In the genomic region with DNA sequence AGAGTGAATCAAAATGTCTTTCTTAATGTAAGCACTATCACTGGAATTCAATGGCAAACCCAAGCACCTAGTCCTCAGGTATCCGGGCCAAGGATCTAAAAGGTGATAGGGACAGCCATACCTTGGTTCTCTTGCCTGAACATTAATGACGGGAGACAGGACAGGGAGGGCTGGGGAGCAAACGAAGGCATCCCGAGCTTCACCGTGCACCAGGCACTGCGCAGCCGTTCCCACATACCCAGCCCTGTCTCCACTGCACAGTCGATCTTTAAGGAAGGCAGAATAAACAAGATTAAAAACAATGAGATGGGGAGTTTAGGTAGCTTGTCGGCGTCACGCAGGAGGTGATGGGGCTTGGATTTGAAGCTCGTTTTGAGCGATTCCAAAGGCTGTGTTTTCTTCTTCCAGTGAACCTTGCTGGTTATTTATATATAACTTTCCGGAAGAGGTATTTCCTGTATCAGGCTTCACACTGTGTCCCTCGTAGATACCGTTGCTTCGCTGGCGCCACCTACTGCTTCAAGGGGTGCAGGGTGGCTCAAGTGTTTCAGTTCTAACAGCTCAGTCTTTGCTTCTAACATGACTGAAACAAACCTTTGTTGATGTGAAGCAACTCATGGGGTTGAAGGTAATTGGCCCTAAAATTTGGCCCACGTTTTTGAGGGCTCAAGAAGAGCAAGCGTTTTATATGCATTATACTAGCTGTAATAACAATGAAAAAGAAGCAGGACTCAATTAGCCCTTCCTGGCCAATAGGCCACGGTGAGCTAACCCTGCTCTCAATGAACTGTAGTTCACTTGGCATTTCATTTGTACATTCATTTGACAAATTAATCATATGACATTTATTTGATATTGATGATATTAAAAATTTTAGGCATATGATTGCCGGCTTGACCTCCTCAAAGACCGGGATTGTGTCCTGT, we compare ENCODE assay signal across 8 cellular contexts.
A peak's percentile ranks its signal among the peaks of the same experiment; 100 is the strongest.
DNase-seq lines count a peak whose midpoint lies in the region; ATAC-seq and TF ChIP-seq lines count a peak whose summit lies in the region.

No MANE protein-coding gene starts in this region.

- CTCF ChIA-PET in Caco-2 (lab: Charles Lee): interaction anchor here (0.6 to 1.3 kb wide), 7 partner anchors 8 to 1870 kb away, joined by 4 to 27 read pairs (median 5); no protein-coding TSS in a partner anchor
- CTCF ChIA-PET in activated CD8-positive, alpha-beta T cell treated with anti-CD3 and anti-CD28 coated beads for 36 hours (lab: Charles Lee): interaction anchor here (0.8 to 2.7 kb wide), 13 partner anchors 10 to 267 kb away, joined by 3 to 51 read pairs (median 4); no protein-coding TSS in a partner anchor

- H2BK5ac ChIP-seq in neuronal stem cell (ENCODE audit: low read length): no peak overlapping the region

- H3K4me3 ChIP-seq in Caco-2 (ENCODE audit: low read depth, low read length) (no peak overlapping the region), neuronal stem cell (ENCODE audit: low read length in 2 of 2) (no peak overlapping the region)

- DNase-seq in Caco-2 (peak; percentile 54), NCI-H69 (lab: John Stamatoyannopoulos, UW) (peak; percentile 60), fibroblast of gingiva (ENCODE audit: low read depth) (peak; percentile 32), neuronal stem cell (ENCODE audit: low spot score) (peak; percentile 32)
- DNase-seq in activated CD8-positive, alpha-beta T cell treated with anti-CD3 and anti-CD28 coated beads for 36 hours: peak; percentile 85

- no peak overlapping the region for H3K23ac ChIP-seq in neuronal stem cell (ENCODE audit: low read depth, low read length, poor library complexity)

- H3K27ac ChIP-seq in neuronal stem cell (replicated peaks; ENCODE audit: low read length): no peak overlapping the region

- no peak overlapping the region for H2AK5ac ChIP-seq in neuronal stem cell (ENCODE audit: low read depth, low read length)

- no peak overlapping the region for H2BK12ac ChIP-seq in neuronal stem cell (ENCODE audit: low read length)

- H2BK120ac ChIP-seq in neuronal stem cell (ENCODE audit: low read depth, low read length): no peak overlapping the region

- no peak overlapping the region for H2BK15ac ChIP-seq in neuronal stem cell (ENCODE audit: low read length)

- POLR2A ChIA-PET in Caco-2 (lab: Charles Lee): no interaction called here
- POLR2A ChIA-PET in activated CD8-positive, alpha-beta T cell treated with anti-CD3 and anti-CD28 coated beads for 36 hours (lab: Charles Lee): no interaction called here

- intact Hi-C loops in Caco-2 (cut with micrococcal nuclease; ENCODE audit: unreplicated experiment): loop anchor here (1.0 kb wide), 3 partner anchors 42 to 88 kb away; no protein-coding TSS in a partner anchor
- intact Hi-C loops in activated CD8-positive, alpha-beta T cell treated with anti-CD3 and anti-CD28 coated beads for 36 hours (cut with micrococcal nuclease): loop anchor here (2.0 kb wide), 1 partner anchor 52 kb away; no protein-coding TSS in a partner anchor

- H3K4me1 ChIP-seq in Caco-2 (no peaks in the 10 kb centered on the region), neuronal stem cell (ENCODE audit: control insufficient read depth in 2 of 2, insufficient read depth in 1 of 2, low read depth in 1 of 2, low read length in 2 of 2) (peaks cover 0 to 2% of the 10 kb centered on the region in 2 donors)

- H3K27me3 ChIP-seq in Caco-2 (replicated peaks; ENCODE audit: control insufficient read depth, insufficient read depth, low read length): no peaks in the 10 kb centered on the region
- H3K27me3 ChIP-seq in neuronal stem cell (ENCODE audit: control insufficient read depth in 3 of 3, insufficient read depth in 3 of 3, low read depth in 1 of 3, low read length in 3 of 3): no peaks in the 10 kb centered on the region

- no peaks in the 10 kb centered on the region for H3K9me3 Mint-ChIP-seq in Caco-2 (ENCODE audit: unreplicated experiment)
- no peaks in the 10 kb centered on the region for H3K9me3 Mint-ChIP-seq in activated CD8-positive, alpha-beta T cell treated with anti-CD3 and anti-CD28 coated beads for 36 hours

- H2AFZ ChIP-seq in neuronal stem cell (ENCODE audit: low read length): peak overlapping the region; percentile 42

- H3K9ac ChIP-seq in neuronal stem cell (ENCODE audit: low read depth, low read length, poor library complexity): no peak overlapping the region

- no peak overlapping the region for H4K8ac ChIP-seq in neuronal stem cell (ENCODE audit: low read depth, low read length)

- no CpG with 5 or more reads among the region's 23 CpGs for WGBS in neuronal stem cell (ENCODE audit: extremely low coverage in 2 of 2, insufficient read length in 2 of 2, insufficient replicate concordance in 1 of 2), 2 donors

- H3K4me2 ChIP-seq in neuronal stem cell (ENCODE audit: insufficient read depth, low read length, poor library complexity, severe bottlenecking): no peak overlapping the region

- H3K36me3 ChIP-seq in Caco-2 (ENCODE audit: control insufficient read depth, insufficient read depth, low read length) (no peaks in the 10 kb centered on the region), neuronal stem cell (replicated peaks in 1 of 2; ENCODE audit: control insufficient read depth in 2 of 2, insufficient read depth in 2 of 2, low read length in 2 of 2) (no peaks in the 10 kb centered on the region)

- H3K27ac Mint-ChIP-seq in Caco-2 (ENCODE audit: unreplicated experiment): no peak overlapping the region
- peak overlapping the region; percentile 48 for H3K27ac Mint-ChIP-seq in activated CD8-positive, alpha-beta T cell treated with anti-CD3 and anti-CD28 coated beads for 36 hours

- H3K18ac ChIP-seq in neuronal stem cell (ENCODE audit: low read length): peak overlapping the region; percentile 58

- ATAC-seq in GM19397 (IDR thresholded peaks at IDR 0.05; ENCODE audit: unreplicated experiment) (peak; percentile 99), HG03439 (IDR thresholded peaks at IDR 0.05; ENCODE audit: unreplicated experiment) (peak; percentile 95), HG03280 (IDR thresholded peaks at IDR 0.05; ENCODE audit: unreplicated experiment) (no peak)
- peak; percentile 100 for ATAC-seq in activated CD8-positive, alpha-beta T cell treated with anti-CD3 and anti-CD28 coated beads for 36 hours

- TF ChIP-seq CTCF in Caco-2 (IDR thresholded peaks at IDR 0.05; ENCODE audit: insufficient read depth in 1 of 2, low read depth in 1 of 2, low read length in 1 of 2, severe bottlenecking in 1 of 2, unreplicated experiment in 1 of 2): peak; percentile 19 to 69
- TF ChIP-seq CTCF in activated CD8-positive, alpha-beta T cell treated with anti-CD3 and anti-CD28 coated beads for 36 hours (IDR thresholded peaks at IDR 0.05): peak; percentile 55

- H3K4me3 Mint-ChIP-seq in Caco-2 (ENCODE audit: unreplicated experiment): no peak overlapping the region
- peak overlapping the region; percentile 24 for H3K4me3 Mint-ChIP-seq in activated CD8-positive, alpha-beta T cell treated with anti-CD3 and anti-CD28 coated beads for 36 hours

- H3K9me3 ChIP-seq in Caco-2 (no peaks in the 10 kb centered on the region), neuronal stem cell (replicated peaks in 1 of 2; ENCODE audit: control insufficient read depth in 2 of 2, insufficient read depth in 1 of 2, low read depth in 1 of 2, low read length in 2 of 2) (no peaks in the 10 kb centered on the region)

- no TSS peak for BruUV-seq in Caco-2 (replicated peaks; lab: Mats Ljungman, UMichigan)

- no peak overlapping the region for H3K4ac ChIP-seq in neuronal stem cell (ENCODE audit: low read length)

- H4K91ac ChIP-seq in neuronal stem cell (ENCODE audit: low read depth, low read length, poor library complexity): no peak overlapping the region

- H3K27me3 Mint-ChIP-seq in Caco-2 (ENCODE audit: insufficient read depth, unreplicated experiment): peaks cover 26% of the 10 kb centered on the region
- H3K27me3 Mint-ChIP-seq in activated CD8-positive, alpha-beta T cell treated with anti-CD3 and anti-CD28 coated beads for 36 hours: peaks cover 13% of the 10 kb centered on the region

- H3K36me3 Mint-ChIP-seq in Caco-2 (ENCODE audit: insufficient read depth, unreplicated experiment): no peaks in the 10 kb centered on the region
- H3K36me3 Mint-ChIP-seq in activated CD8-positive, alpha-beta T cell treated with anti-CD3 and anti-CD28 coated beads for 36 hours (ENCODE audit: low read depth): no peaks in the 10 kb centered on the region

- no peaks in the 10 kb centered on the region for H3K4me1 Mint-ChIP-seq in Caco-2 (ENCODE audit: low read depth, unreplicated experiment)
- H3K4me1 Mint-ChIP-seq in activated CD8-positive, alpha-beta T cell treated with anti-CD3 and anti-CD28 coated beads for 36 hours (ENCODE audit: low read depth): peaks cover 5% of the 10 kb centered on the region

- H3K79me1 ChIP-seq in neuronal stem cell (ENCODE audit: low read depth, low read length): no peaks in the 10 kb centered on the region

- H3K14ac ChIP-seq in neuronal stem cell (ENCODE audit: low read length): no peak overlapping the region

Comparison
In these comparisons a context has a peak if more than half of its experiments do, and no peak if none do; other contexts are left out.
1. DNase-seq: peak in every context shown above with its lines; median percentile 85 in activated CD8-positive, alpha-beta T cell treated with anti-CD3 and anti-CD28 coated beads for 36 hours; 60 in NCI-H69; 54 in Caco-2; 32 in fibroblast of gingiva; 32 in neuronal stem cell.